8 cellular contexts compared by ENCODE assay signal in the genomic region with DNA sequence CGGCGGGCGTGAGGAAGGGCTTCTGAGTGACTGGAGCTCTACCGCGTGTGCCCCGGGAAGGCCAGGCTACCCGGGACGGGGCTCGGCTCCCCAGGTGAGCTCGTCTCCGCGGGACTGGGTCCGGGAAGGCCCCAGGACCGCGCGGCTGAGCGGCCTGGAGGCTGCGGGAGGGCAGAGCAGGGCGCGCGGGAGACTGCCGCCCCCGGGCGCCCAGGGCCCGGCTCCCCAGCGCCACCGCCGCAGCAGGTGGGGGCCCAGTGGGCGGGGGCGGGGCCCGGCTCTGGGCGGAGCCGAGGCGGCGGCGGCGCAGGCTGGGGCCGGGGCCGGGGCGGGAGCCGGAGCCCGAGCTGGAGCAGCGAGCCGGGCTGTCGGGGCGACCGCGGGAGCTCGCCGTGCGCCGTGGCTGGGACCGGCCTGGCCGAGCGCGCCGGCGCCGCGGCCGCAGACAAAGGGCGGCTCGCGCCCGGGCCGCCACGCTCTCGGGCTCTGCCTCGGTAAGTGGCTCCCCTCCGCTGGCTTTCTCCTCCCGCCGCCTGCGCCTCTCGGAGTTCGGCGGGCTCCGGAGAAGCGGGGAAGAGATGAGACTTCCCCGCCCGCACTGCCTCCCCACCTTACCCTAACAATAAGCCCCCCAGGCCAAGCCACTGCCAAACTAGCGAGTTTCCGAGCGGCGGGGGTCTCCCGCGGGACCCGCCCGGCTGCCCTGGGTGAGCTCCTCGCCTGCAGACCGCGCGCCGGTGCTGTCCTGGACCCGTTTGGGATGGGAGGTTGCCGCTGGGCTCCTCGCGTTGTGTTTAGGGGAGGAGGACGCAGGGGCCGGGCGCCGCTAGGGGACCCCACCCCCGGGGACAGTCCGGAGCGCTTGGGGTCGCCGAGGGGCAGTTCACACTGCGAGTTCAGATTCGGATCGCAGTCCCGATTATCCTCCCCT.
DNase-seq lines count a peak whose midpoint lies in the region; ATAC-seq and TF ChIP-seq lines count a peak whose summit lies in the region.

A gene (plus strand): TSS at position 338 of the 931 bp plus-strand sequence. CDS start 103,872 bp downstream, outside the sequence.

- H3K9me3 ChIP-seq in iPS-20b (ENCODE audit: insufficient read depth, low read depth, low read length) = peaks cover 8% of the 10 kb centered on the region

- H3K27me3 ChIP-seq in brain microvascular endothelial cell (replicated peaks) (peaks cover 39% of the 10 kb centered on the region), iPS-20b (ENCODE audit: insufficient read depth, low read length) (peaks cover 73% of the 10 kb centered on the region)

- H3K27ac ChIP-seq in brain microvascular endothelial cell (no peak within 1 kb of the TSS), iPS-20b (ENCODE audit: low read length) (no peak within 1 kb of the TSS)

- no peaks in the 10 kb centered on the region for H3K36me3 ChIP-seq in brain microvascular endothelial cell (replicated peaks)
- H3K36me3 ChIP-seq in iPS-20b (ENCODE audit: insufficient read depth, low read depth, low read length) = no peaks in the 10 kb centered on the region

- peak within 1 kb of the TSS; percentile 71 for H3K9ac ChIP-seq in iPS-20b (ENCODE audit: low read depth, low read length)

- in situ Hi-C loops in brain microvascular endothelial cell (cut with HindIII; ENCODE audit: low pct_ligation_motif_present, low sequenced_read_pairs) = no loop called here

- peaks cover 3% of the 10 kb centered on the region; the same call in 1 of the 2 replicates for H3K4me1 ChIP-seq in iPS-20b (ENCODE audit: insufficient read depth, low read length)

- peak; percentile 58 for ATAC-seq in GM21381 (IDR thresholded peaks at IDR 0.05; ENCODE audit: unreplicated experiment)
- no peak for ATAC-seq in GM21423 (IDR thresholded peaks at IDR 0.05; ENCODE audit: unreplicated experiment)
- no peak for ATAC-seq in HG03135 (IDR thresholded peaks at IDR 0.05; ENCODE audit: unreplicated experiment)

- TF ChIP-seq CTCF in brain microvascular endothelial cell (IDR thresholded peaks at IDR 0.05; ENCODE audit: low read depth, low read length, missing control alignments) = no peak

- DNase-seq in DMS53 (lab: John Stamatoyannopoulos, UW) (peak; percentile 89), NCI-H2171 treated with DMSO at 0.1 percent for 48 hours (lab: John Stamatoyannopoulos, UW) (peak; percentile 24), brain microvascular endothelial cell (no peak), skeletal muscle cell (ENCODE audit: low read depth) (no peak)

- H3K4me3 ChIP-seq in brain microvascular endothelial cell (ENCODE audit: low read depth, low read length) = peak within 1 kb of the TSS; percentile 41
- peak within 1 kb of the TSS; percentile 77 for H3K4me3 ChIP-seq in iPS-20b (ENCODE audit: low read length)
- peak within 1 kb of the TSS; percentile 46 for H3K4me3 ChIP-seq in skeletal muscle cell (ENCODE audit: low read depth, low read length)

Comparison
In these comparisons a context has a peak if more than half of its experiments do, and no peak if none do; other contexts are left out.
1. DNase-seq: peak in DMS53 (single experiment) and NCI-H2171 treated with DMSO at 0.1 percent for 48 hours (single experiment); none in brain microvascular endothelial cell (single experiment) and skeletal muscle cell (single experiment).
2. Peak in every context shown above with its lines, with median percentiles within 50 percentile points of each other: H3K4me3 ChIP-seq.